Comparison of ENCODE assay signal across 8 cellular contexts in the genomic region with DNA sequence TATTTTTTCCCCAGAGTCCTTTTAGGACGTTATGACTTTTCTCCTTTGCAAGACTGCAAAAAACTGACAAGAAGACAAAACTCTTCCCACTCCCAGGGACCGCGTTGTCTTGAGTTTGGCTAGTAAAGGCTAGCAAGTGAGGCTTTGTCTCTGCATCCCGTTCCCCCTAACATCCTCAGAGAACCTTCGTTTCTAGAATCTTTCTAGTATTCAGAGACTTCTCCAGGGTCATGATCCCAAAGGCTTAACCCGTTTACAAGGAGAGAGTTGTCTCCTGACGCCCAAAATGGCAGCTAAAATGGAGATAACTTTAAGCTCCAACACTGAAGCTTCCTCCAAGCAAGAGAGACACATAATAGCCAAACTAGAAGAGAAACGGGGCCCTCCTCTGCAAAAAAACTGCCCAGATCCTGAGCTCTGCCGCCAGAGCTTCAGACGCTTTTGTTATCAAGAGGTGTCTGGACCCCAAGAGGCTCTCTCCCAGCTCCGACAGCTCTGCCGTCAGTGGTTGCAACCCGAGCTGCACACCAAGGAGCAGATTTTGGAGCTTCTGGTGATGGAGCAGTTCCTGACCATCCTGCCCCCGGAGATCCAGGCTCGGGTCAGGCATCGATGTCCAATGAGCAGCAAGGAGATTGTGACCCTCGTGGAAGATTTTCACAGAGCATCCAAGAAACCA. TPM values are rescaled to one million over a fixed set of nuclear protein-coding genes. Genes with fewer than 3 reads are reported as not detected.
DNase-seq lines count a peak whose midpoint lies in the region; ATAC-seq lines count a peak whose summit lies in the region.

No MANE protein-coding gene starts in this region.

- DNase-seq in Caki2 (ENCODE audit: low read depth) (peak; percentile 42), iris pigment epithelial cell (ENCODE audit: low read depth) (peak; percentile 31), GM19240 (ENCODE audit: insufficient read length, low spot score) (no peak)
- DNase-seq in activated naive CD8-positive, alpha-beta T cell treated with anti-CD3 and anti-CD28 coated beads for 36 hours = no peak
- no peak for DNase-seq in stimulated activated CD4-positive, alpha-beta T cell treated with anti-CD3 and anti-CD28 coated beads, Interleukin-1b, Interleukin-23, amount 100 ng/mL, for 48 hours

- H3K27me3 ChIP-seq in HUES48 (ENCODE audit: control insufficient read depth, insufficient read depth, low read length) (no peaks in the 10 kb centered on the region), subcutaneous abdominal adipose tissue (ENCODE audit: control insufficient read depth in 5 of 5, insufficient read depth in 4 of 5, low read length in 5 of 5) (no peaks in the 10 kb centered on the region)

- H3K4me1 ChIP-seq in HUES48 (ENCODE audit: control insufficient read depth, insufficient read depth, low read length) (no peaks in the 10 kb centered on the region), subcutaneous abdominal adipose tissue (ENCODE audit: control insufficient read depth in 5 of 5, insufficient read depth in 5 of 5, low read length in 5 of 5) (peaks cover 4 to 23% (median 21%) of the 10 kb centered on the region in 5 donors)

- peaks cover 71% of the 10 kb centered on the region for H3K36me3 Mint-ChIP-seq in activated naive CD8-positive, alpha-beta T cell treated with anti-CD3 and anti-CD28 coated beads for 36 hours

- H3K4me3 Mint-ChIP-seq in activated naive CD8-positive, alpha-beta T cell treated with anti-CD3 and anti-CD28 coated beads for 36 hours = peak overlapping the region; percentile 97

- no peak for ATAC-seq in HG02610 (IDR thresholded peaks at IDR 0.05; ENCODE audit: unreplicated experiment)

- peaks cover 31% of the 10 kb centered on the region for H3K9me3 ChIP-seq in HUES48 (ENCODE audit: control insufficient read depth, insufficient read depth, low read length)
- peaks cover 14 to 41% (median 39%) of the 10 kb centered on the region in 5 donors for H3K9me3 ChIP-seq in subcutaneous abdominal adipose tissue (ENCODE audit: control insufficient read depth in 5 of 5, low read length in 5 of 5)

- H3K27ac Mint-ChIP-seq in activated naive CD8-positive, alpha-beta T cell treated with anti-CD3 and anti-CD28 coated beads for 36 hours = peak overlapping the region; percentile 77

- H3K36me3 ChIP-seq in HUES48 (ENCODE audit: control insufficient read depth, insufficient read depth, low read length) (peaks cover 48% of the 10 kb centered on the region), subcutaneous abdominal adipose tissue (ENCODE audit: control insufficient read depth in 5 of 5, insufficient read depth in 5 of 5, low read length in 5 of 5) (peaks cover 27 to 42% (median 38%) of the 10 kb centered on the region in 5 donors)

- H3K9ac ChIP-seq in HUES48 (ENCODE audit: low read depth, low read length) (peak overlapping the region; percentile 61), subcutaneous abdominal adipose tissue (ENCODE audit: low read length in 5 of 5) (peak overlapping the region; percentile 39 to 95 (median 86))

- peak overlapping the region; percentile 98 for H3K4me3 ChIP-seq in HUES48 (ENCODE audit: low read depth, low read length)
- H3K4me3 ChIP-seq in subcutaneous abdominal adipose tissue (ENCODE audit: low read depth in 1 of 5, low read length in 5 of 5) = peak overlapping the region; percentile 80 to 92 (median 82)

- H3K4me1 Mint-ChIP-seq in activated naive CD8-positive, alpha-beta T cell treated with anti-CD3 and anti-CD28 coated beads for 36 hours = peaks cover 23% of the 10 kb centered on the region

- no peaks in the 10 kb centered on the region for H3K27me3 Mint-ChIP-seq in activated naive CD8-positive, alpha-beta T cell treated with anti-CD3 and anti-CD28 coated beads for 36 hours

- in situ Hi-C loops in Caki2 (cut with HindIII; ENCODE audit: low pct_unique_long_range_greater_than_20kb, low sequenced_read_pairs) = no loop called here

- H3K27ac ChIP-seq in HUES48 (ENCODE audit: low read depth, low read length) (peak overlapping the region; percentile 50), subcutaneous abdominal adipose tissue (ENCODE audit: low read depth, low read length) (peak overlapping the region; percentile 74)

- peaks cover 31% of the 10 kb centered on the region for H3K9me3 Mint-ChIP-seq in activated naive CD8-positive, alpha-beta T cell treated with anti-CD3 and anti-CD28 coated beads for 36 hours

RNA-seq across cellular contexts. Expression of a gene that starts 0.8 kb away (rescaled TPM):
- total RNA-seq in Caki2 (2014; rRNA removed; shearing (Covaris generic); ENCODE audit: low replicate concordance) = 16.4 and 27.0 TPM in 2 replicates
- 10 to 100 TPM in 1 of 2 experiments, 1 to 10 TPM in 1; 9.8 to 10.5 TPM for total RNA-seq in activated naive CD8-positive, alpha-beta T cell treated with anti-CD3 and anti-CD28 coated beads for 36 hours

RNA-seq across cellular contexts. Expression of a gene that starts 1.1 kb away (rescaled TPM):
- 19.6 and 23.3 TPM in 2 replicates for total RNA-seq in Caki2 (2014; rRNA removed; shearing (Covaris generic); ENCODE audit: low replicate concordance)
- total RNA-seq in activated naive CD8-positive, alpha-beta T cell treated with anti-CD3 and anti-CD28 coated beads for 36 hours = 10 to 100 TPM; 14.0 to 16.7 TPM

RNA-seq across cellular contexts. Expression of a gene that starts 41.4 kb away (rescaled TPM):
- total RNA-seq in Caki2 (2014; rRNA removed; shearing (Covaris generic); ENCODE audit: low replicate concordance) = 1.5 and 3.8 TPM in 2 replicates
- 1 to 10 TPM; 2.7 TPM for total RNA-seq in activated naive CD8-positive, alpha-beta T cell treated with anti-CD3 and anti-CD28 coated beads for 36 hours

RNA-seq across cellular contexts. Expression of a gene that starts 41.6 kb away (rescaled TPM):
- 15.5 and 32.5 TPM in 2 replicates for total RNA-seq in Caki2 (2014; rRNA removed; shearing (Covaris generic); ENCODE audit: low replicate concordance)
- total RNA-seq in activated naive CD8-positive, alpha-beta T cell treated with anti-CD3 and anti-CD28 coated beads for 36 hours = 10 to 100 TPM; 37.5 to 38.2 TPM

RNA-seq across cellular contexts. Expression of a gene that starts 46.2 kb away (rescaled TPM):
- total RNA-seq in Caki2 (2014; rRNA removed; shearing (Covaris generic); ENCODE audit: low replicate concordance) = not detected in 2 replicates
- total RNA-seq in activated naive CD8-positive, alpha-beta T cell treated with anti-CD3 and anti-CD28 coated beads for 36 hours = not detected

Comparison
In these comparisons a context has a peak if more than half of its experiments do, and no peak if none do; other contexts are left out.
1. DNase-seq: peak in Caki2 (single experiment) and iris pigment epithelial cell (single experiment); none in activated naive CD8-positive, alpha-beta T cell treated with anti-CD3 and anti-CD28 coated beads for 36 hours (single experiment), GM19240 (single experiment) and stimulated activated CD4-positive, alpha-beta T cell treated with anti-CD3 and anti-CD28 coated beads, Interleukin-1b, Interleukin-23, amount 100 ng/mL, for 48 hours (single experiment).